1 cellular context compared by ENCODE assay signal in the genomic region with DNA sequence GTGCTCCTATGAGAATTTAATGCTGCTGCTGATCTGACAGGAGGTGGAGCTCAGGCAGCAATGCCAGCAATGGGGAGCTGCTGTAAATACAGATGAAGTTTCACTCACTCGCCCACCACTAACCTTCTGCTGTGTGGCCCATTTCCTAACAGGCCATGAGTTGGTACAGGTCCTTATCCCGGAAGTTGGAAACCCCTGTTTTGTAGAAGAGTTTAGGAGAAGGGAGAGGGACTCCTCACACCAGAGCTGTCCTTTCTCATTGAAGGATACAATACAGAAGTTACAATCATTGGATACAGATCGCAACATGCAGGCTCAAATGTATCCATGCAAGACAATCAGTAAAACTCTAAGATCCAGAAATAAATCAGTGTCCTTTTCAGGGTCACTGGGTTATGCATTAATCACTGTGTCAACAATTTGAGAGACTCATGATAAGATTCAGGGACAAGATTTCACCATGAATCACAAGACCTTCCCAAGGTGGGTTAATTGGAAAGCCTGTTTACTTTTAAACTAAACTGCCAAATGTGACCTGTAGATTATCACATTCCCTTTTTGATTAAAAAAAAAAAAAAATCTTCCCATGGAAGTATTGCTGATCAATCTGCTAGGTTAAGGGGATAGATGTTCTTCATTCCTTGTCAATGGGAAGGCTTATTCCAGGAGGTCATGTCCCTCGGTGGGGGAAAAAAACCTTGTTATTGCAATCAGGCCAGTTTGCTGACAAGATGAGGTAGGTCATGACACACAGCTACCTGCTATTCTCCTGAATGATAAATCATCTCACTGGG.
TF ChIP-seq lines count a peak whose summit lies in the region.

No MANE protein-coding gene starts in this region.

TF ChIP-seq in HepG2, 621 proteins besides CTCF, POLR2A, EP300 and RAD21 (continued from another document and continues in another):
- TF ChIP-seq, protein P1, sequence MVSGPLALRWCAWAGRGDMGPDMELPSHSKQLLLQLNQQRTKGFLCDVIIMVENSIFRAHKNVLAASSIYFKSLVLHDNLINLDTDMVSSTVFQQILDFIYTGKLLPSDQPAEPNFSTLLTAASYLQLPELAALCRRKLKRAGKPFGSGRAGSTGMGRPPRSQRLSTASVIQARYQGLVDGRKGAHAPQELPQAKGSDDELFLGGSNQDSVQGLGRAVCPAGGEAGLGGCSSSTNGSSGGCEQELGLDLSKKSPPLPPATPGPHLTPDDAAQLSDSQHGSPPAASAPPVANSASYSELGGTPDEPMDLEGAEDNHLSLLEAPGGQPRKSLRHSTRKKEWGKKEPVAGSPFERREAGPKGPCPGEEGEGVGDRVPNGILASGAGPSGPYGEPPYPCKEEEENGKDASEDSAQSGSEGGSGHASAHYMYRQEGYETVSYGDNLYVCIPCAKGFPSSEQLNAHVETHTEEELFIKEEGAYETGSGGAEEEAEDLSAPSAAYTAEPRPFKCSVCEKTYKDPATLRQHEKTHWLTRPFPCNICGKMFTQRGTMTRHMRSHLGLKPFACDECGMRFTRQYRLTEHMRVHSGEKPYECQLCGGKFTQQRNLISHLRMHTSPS (CRISPR knock-in tag; IDR thresholded peaks at IDR 0.05; ENCODE audit: low read depth): no peak
- TF ChIP-seq STAG1 (CRISPR knock-in tag; IDR thresholded peaks at IDR 0.05): 0 out of 2 replicates have a peak, but pooled peaks have one; percentile 1
- 0 out of 2 replicates have a peak, but pooled peaks have one; percentile 19 for TF ChIP-seq ZNF232 (CRISPR knock-in tag; IDR thresholded peaks at IDR 0.05; ENCODE audit: borderline replicate concordance)
- no peak for TF ChIP-seq KDM5A (IDR thresholded peaks at IDR 0.05; ENCODE audit: borderline replicate concordance, low read length)
- TF ChIP-seq ZNF776 (CRISPR knock-in tag; IDR thresholded peaks at IDR 0.05): no peak
- no peak for TF ChIP-seq PRDM10 (CRISPR knock-in tag; IDR thresholded peaks at IDR 0.05; ENCODE audit: low read depth)
- no peak for TF ChIP-seq E2F1 (CRISPR knock-in tag; IDR thresholded peaks at IDR 0.05)
- TF ChIP-seq CCAR2 (optimal IDR thresholded peaks at IDR 0.05; ENCODE audit: low read depth, low read length): no peak
- no peak for TF ChIP-seq ZBTB7A (CRISPR knock-in tag; IDR thresholded peaks at IDR 0.05)
- no peak for TF ChIP-seq ZHX1 (CRISPR knock-in tag; IDR thresholded peaks at IDR 0.05; ENCODE audit: low read depth)
- no peak for TF ChIP-seq MIER3 (CRISPR knock-in tag; IDR thresholded peaks at IDR 0.05; ENCODE audit: borderline replicate concordance)
- no peak for TF ChIP-seq ZNF652 (CRISPR knock-in tag; IDR thresholded peaks at IDR 0.05; ENCODE audit: borderline replicate concordance, low read depth)
- TF ChIP-seq, protein P2, sequence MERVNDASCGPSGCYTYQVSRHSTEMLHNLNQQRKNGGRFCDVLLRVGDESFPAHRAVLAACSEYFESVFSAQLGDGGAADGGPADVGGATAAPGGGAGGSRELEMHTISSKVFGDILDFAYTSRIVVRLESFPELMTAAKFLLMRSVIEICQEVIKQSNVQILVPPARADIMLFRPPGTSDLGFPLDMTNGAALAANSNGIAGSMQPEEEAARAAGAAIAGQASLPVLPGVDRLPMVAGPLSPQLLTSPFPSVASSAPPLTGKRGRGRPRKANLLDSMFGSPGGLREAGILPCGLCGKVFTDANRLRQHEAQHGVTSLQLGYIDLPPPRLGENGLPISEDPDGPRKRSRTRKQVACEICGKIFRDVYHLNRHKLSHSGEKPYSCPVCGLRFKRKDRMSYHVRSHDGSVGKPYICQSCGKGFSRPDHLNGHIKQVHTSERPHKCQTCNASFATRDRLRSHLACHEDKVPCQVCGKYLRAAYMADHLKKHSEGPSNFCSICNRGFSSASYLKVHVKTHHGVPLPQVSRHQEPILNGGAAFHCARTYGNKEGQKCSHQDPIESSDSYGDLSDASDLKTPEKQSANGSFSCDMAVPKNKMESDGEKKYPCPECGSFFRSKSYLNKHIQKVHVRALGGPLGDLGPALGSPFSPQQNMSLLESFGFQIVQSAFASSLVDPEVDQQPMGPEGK (CRISPR knock-in tag; IDR thresholded peaks at IDR 0.05): 0 out of 2 replicates have a peak, but pooled peaks have one; percentile 24
- peak; percentile 84; the same call in 1 of the 2 replicates for TF ChIP-seq ZNF503 (CRISPR knock-in tag; IDR thresholded peaks at IDR 0.05)
- TF ChIP-seq ZMAT5 (CRISPR knock-in tag; IDR thresholded peaks at IDR 0.05; ENCODE audit: borderline replicate concordance, low read depth): no peak
- no peak for TF ChIP-seq RFXAP (CRISPR knock-in tag; IDR thresholded peaks at IDR 0.05; ENCODE audit: borderline replicate concordance)
- TF ChIP-seq HNF4G (IDR thresholded peaks at IDR 0.05; ENCODE audit: borderline replicate concordance, low read depth, low read length): no peak
- no peak for TF ChIP-seq HNF4G (CRISPR knock-in tag; IDR thresholded peaks at IDR 0.05; ENCODE audit: borderline replicate concordance, low read depth)
- TF ChIP-seq, protein P3, sequence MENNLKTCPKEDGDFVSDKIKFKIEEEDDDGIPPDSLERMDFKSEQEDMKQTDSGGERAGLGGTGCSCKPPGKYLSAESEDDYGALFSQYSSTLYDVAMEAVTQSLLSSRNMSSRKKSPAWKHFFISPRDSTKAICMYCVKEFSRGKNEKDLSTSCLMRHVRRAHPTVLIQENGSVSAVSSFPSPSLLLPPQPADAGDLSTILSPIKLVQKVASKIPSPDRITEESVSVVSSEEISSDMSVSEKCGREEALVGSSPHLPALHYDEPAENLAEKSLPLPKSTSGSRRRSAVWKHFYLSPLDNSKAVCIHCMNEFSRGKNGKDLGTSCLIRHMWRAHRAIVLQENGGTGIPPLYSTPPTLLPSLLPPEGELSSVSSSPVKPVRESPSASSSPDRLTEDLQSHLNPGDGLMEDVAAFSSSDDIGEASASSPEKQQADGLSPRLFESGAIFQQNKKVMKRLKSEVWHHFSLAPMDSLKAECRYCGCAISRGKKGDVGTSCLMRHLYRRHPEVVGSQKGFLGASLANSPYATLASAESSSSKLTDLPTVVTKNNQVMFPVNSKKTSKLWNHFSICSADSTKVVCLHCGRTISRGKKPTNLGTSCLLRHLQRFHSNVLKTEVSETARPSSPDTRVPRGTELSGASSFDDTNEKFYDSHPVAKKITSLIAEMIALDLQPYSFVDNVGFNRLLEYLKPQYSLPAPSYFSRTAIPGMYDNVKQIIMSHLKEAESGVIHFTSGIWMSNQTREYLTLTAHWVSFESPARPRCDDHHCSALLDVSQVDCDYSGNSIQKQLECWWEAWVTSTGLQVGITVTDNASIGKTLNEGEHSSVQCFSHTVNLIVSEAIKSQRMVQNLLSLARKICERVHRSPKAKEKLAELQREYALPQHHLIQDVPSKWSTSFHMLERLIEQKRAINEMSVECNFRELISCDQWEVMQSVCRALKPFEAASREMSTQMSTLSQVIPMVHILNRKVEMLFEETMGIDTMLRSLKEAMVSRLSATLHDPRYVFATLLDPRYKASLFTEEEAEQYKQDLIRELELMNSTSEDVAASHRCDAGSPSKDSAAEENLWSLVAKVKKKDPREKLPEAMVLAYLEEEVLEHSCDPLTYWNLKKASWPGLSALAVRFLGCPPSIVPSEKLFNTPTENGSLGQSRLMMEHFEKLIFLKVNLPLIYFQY (CRISPR knock-in tag; IDR thresholded peaks at IDR 0.05; ENCODE audit: borderline replicate concordance): no peak
- peak; percentile 36 for TF ChIP-seq FOXP4 (CRISPR knock-in tag; IDR thresholded peaks at IDR 0.05)
- TF ChIP-seq AGO1 (IDR thresholded peaks at IDR 0.05; ENCODE audit: low read depth, low read length, poor library complexity, severe bottlenecking): no peak
- TF ChIP-seq ZFP62 (CRISPR knock-in tag; IDR thresholded peaks at IDR 0.05): no peak
- no peak for TF ChIP-seq ZNF3 (CRISPR knock-in tag; IDR thresholded peaks at IDR 0.05)
- no peak for TF ChIP-seq ZC3H13 (CRISPR knock-in tag; IDR thresholded peaks at IDR 0.05)
- no peak for TF ChIP-seq ZNF557 (CRISPR knock-in tag; IDR thresholded peaks at IDR 0.05)
- TF ChIP-seq IRF9 (CRISPR knock-in tag; IDR thresholded peaks at IDR 0.05; ENCODE audit: borderline replicate concordance): no peak
- TF ChIP-seq TOPORS (CRISPR knock-in tag; IDR thresholded peaks at IDR 0.05): no peak
- TF ChIP-seq SNAPC2 (CRISPR knock-in tag; IDR thresholded peaks at IDR 0.05): no peak
- TF ChIP-seq ZBTB3 (CRISPR knock-in tag; IDR thresholded peaks at IDR 0.05; ENCODE audit: borderline replicate concordance, low read depth): no peak
